Comparison of ENCODE assay signal across 31 cellular contexts in the genomic region with DNA sequence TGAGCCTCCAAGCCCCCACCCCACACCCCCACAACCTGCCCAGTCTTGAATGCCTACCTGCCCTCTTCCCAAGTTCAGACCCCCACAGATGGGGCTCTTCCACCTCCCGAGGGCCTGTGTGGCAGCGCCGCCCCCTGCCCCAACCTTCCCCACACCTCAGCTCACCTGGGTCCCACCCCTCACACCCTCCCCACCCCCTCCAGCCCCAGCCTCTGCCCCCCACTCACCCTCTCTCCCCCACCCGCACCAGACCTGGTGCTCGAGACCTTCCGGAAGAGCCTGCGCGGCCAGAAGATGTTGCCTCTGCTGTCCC. TPM values are rescaled to one million over a fixed set of nuclear protein-coding genes. Genes with fewer than 3 reads are reported as not detected.
"Had no signal": no experiment of that assay in that cellular context is flagged by ENCODE, and none has a peak within 500 bp of the region (broad histone marks: within the 10 kb centered on the region; RNA-seq: fewer than 3 reads in every experiment).

No MANE protein-coding gene starts in this region.

- H3K4me1 Mint-ChIP-seq: neural crest cell had no signal

- ATAC-seq: left ventricle myocardium superior; naive thymus-derived CD8-positive, alpha-beta T cell; sciatic nerve had no signal

- H3K9me3 ChIP-seq: colonic mucosa, lower lobe of right lung, prostate gland, thyroid gland had no signal

- H3K4me3 ChIP-seq: colonic mucosa, esophagus squamous epithelium, lower lobe of right lung, prostate gland, right atrium auricular region, smooth muscle cell, stomach, thyroid gland had no signal

- H3K4me3 Mint-ChIP-seq: dendritic cell treated with granulocyte-macrophage colony-stimulating factor and Interleukin-4, amounts not matched to agents 40 ng/mL and 50 ng/mL, for 4 days; immature natural killer cell; naive thymus-derived CD8-positive, alpha-beta T cell; neural crest cell had no signal

- H2AFZ ChIP-seq: parathyroid adenoma had no signal

- H3K36me3 ChIP-seq: colonic mucosa, esophagus squamous epithelium, lower lobe of right lung, prostate gland, right atrium auricular region, stomach, thyroid gland had no signal

- H3K79me2 ChIP-seq: parathyroid adenoma had no signal

- H3K27me3 ChIP-seq: right atrium auricular region, thyroid gland had no signal

- H3K27ac Mint-ChIP-seq: dendritic cell treated with granulocyte-macrophage colony-stimulating factor and Interleukin-4, amounts not matched to agents 40 ng/mL and 50 ng/mL, for 4 days had no signal

- H3K27ac ChIP-seq: colonic mucosa, esophagus squamous epithelium, lower lobe of right lung, parathyroid adenoma, prostate gland, right atrium auricular region, stomach, thyroid gland had no signal

- H3K4me1 ChIP-seq: colonic mucosa, parathyroid adenoma, prostate gland had no signal

- H3K4me2 ChIP-seq: smooth muscle cell had no signal

- DNase-seq: colonic mucosa; effector memory CD4-positive, alpha-beta T cell; erythroblast; esophagus squamous epithelium; foreskin melanocyte; hypothalamus; immature natural killer cell; islet precursor cell; kidney glomerular epithelial cell; stimulated activated CD4-positive, alpha-beta T cell treated with anti-CD3 and anti-CD28 coated beads, Interleukin-12 subunit alpha, Interleukin-12 subunit beta, amount 100 ng/mL, for 4 hours; stimulated activated CD4-positive, alpha-beta T cell treated with anti-CD3 and anti-CD28 coated beads, Interleukin-4, amount 100 ng/mL, for 1 hour; stimulated activated CD8-positive, alpha-beta memory T cell treated with anti-CD3 and anti-CD28 coated beads, Interleukin-4, amount 100 ng/mL, for 48 hours; stimulated activated naive CD4-positive, alpha-beta T cell treated with Interleukin-2 at 50 U/mL for 16 hours; stomach; thyroid gland; trophoblast cell had no signal

RNA-seq across cellular contexts. Expression of a gene that starts 9.2 kb away (rescaled TPM):
- total RNA-seq: chondrocyte, endothelial cell of umbilical vein, myocyte, neural crest cell, osteoblast, temporal lobe had no signal
- polyA plus RNA-seq: endothelial cell of umbilical vein had no signal

RNA-seq across cellular contexts. Expression of a gene that starts 16.8 kb away (rescaled TPM):
- total RNA-seq: chondrocyte, myocyte, smooth muscle cell, temporal lobe had no signal
- polyA plus RNA-seq: smooth muscle cell had no signal

RNA-seq across cellular contexts. Expression of a gene that starts 23.5 kb away (rescaled TPM):
- total RNA-seq: chondrocyte; endothelial cell of umbilical vein; left ventricle myocardium superior; myocyte; naive thymus-derived CD8-positive, alpha-beta T cell; neural crest cell; osteoblast; right atrium auricular region; smooth muscle cell; temporal lobe had no signal
- polyA plus RNA-seq: endothelial cell of umbilical vein; naive thymus-derived CD8-positive, alpha-beta T cell; smooth muscle cell had no signal
